Comparison of ENCODE assay signal across 13 cellular contexts in genomic region chr5:133347039-133347438, GRCh38.
DNase-seq lines count a peak whose midpoint lies in the region; ATAC-seq, FAIRE-seq and TF ChIP-seq lines count a peak whose summit lies in the region.
"Had no signal": no experiment of that assay in that cellular context is flagged by ENCODE, and none has a peak within 500 bp of the region (broad histone marks: within the 10 kb centered on the region; RNA-seq: fewer than 3 reads in every experiment).

No MANE protein-coding gene starts in this region.

- TF ChIP-seq CTCF in left ventricle myocardium inferior (IDR thresholded peaks at IDR 0.05; ENCODE audit: borderline replicate concordance): peak; percentile 45
- no peak for TF ChIP-seq CTCF in right atrium auricular region (IDR thresholded peaks at IDR 0.05)
- peak; percentile 33 to 57 (median 40); a peak in 4 of 6 replicates for TF ChIP-seq CTCF in GM12878 (IDR thresholded peaks at IDR 0.05 in 2 of 3, conservative IDR thresholded peaks at IDR 0.05 in 1 of 3; ENCODE audit: control insufficient read depth in 2 of 3, extremely low read depth in 1 of 3, insufficient read depth in 1 of 3, low read depth in 3 of 3, low read length in 3 of 3)

- H3K36me3 Mint-ChIP-seq in stimulated activated memory B cell treated with anti-CD40 and anti-IgM and Interleukin-4, amounts not matched to agents 10 μg/mL and 1 μg/mL and 100 μg/mL, for 72 hours: no peaks in the 10 kb centered on the region
- H3K36me3 Mint-ChIP-seq in activated T-helper 1 cell treated with anti-CD3 and anti-CD28 coated beads, Interleukin-12 subunit alpha, Interleukin-12 subunit beta, Interleukin-2, Interleukin-4 antibody, amounts not matched to agents 30 ng/mL and 10 ng/mL and 1 ng/mL, durations not matched to agents 14 hours and 24 hours and 36 hours (ENCODE audit: low read depth): no peaks in the 10 kb centered on the region
- H3K36me3 Mint-ChIP-seq: naive thymus-derived CD4-positive, alpha-beta T cell had no signal

- ATAC-seq in GM12878: peak; percentile 91
- peak; percentile 56 for ATAC-seq in stimulated activated memory B cell treated with anti-CD40 and anti-IgM and Interleukin-4, amounts not matched to agents 10 μg/mL and 1 μg/mL and 100 μg/mL, for 72 hours
- no peak for ATAC-seq in HG03457 (IDR thresholded peaks at IDR 0.05; ENCODE audit: unreplicated experiment)
- ATAC-seq: body of pancreas; naive thymus-derived CD4-positive, alpha-beta T cell had no signal

- WGBS in GM12878 (ENCODE audit: insufficient coverage, insufficient replicate concordance, low lambda C conversion rate, missing lambda C conversion rate): 4% methylated on average over 6 of the region's 6 CpGs

- no peak overlapping the region for H2AFZ ChIP-seq in GM12878 (ENCODE audit: control insufficient read depth, low read depth, low read length)

- intact Hi-C loops in left ventricle myocardium inferior (cut with micrococcal nuclease) (no loop called here), GM12878 (cut with micrococcal nuclease; ENCODE audit: unreplicated experiment) (loop anchor here (1.0 kb wide), 1 partner anchor 236 kb away; no protein-coding TSS in a partner anchor)
- intact Hi-C loops in activated T-helper 1 cell treated with anti-CD3 and anti-CD28 coated beads, Interleukin-12 subunit alpha, Interleukin-12 subunit beta, Interleukin-2, Interleukin-4 antibody, amounts not matched to agents 30 ng/mL and 10 ng/mL and 1 ng/mL, durations not matched to agents 14 hours and 24 hours and 36 hours (cut with micrococcal nuclease): loop anchor here (1.0 to 10.0 kb wide), 2 partner anchors 102 to 236 kb away; no protein-coding TSS in a partner anchor

- peaks cover 4% of the 10 kb centered on the region for H3K4me1 Mint-ChIP-seq in stimulated activated memory B cell treated with anti-CD40 and anti-IgM and Interleukin-4, amounts not matched to agents 10 μg/mL and 1 μg/mL and 100 μg/mL, for 72 hours
- no peaks in the 10 kb centered on the region for H3K4me1 Mint-ChIP-seq in activated T-helper 1 cell treated with anti-CD3 and anti-CD28 coated beads, Interleukin-12 subunit alpha, Interleukin-12 subunit beta, Interleukin-2, Interleukin-4 antibody, amounts not matched to agents 30 ng/mL and 10 ng/mL and 1 ng/mL, durations not matched to agents 14 hours and 24 hours and 36 hours (ENCODE audit: low read depth)
- H3K4me1 Mint-ChIP-seq: naive thymus-derived CD4-positive, alpha-beta T cell had no signal

- H3K4me3 Mint-ChIP-seq in stimulated activated memory B cell treated with anti-CD40 and anti-IgM and Interleukin-4, amounts not matched to agents 10 μg/mL and 1 μg/mL and 100 μg/mL, for 72 hours: no peak overlapping the region
- H3K4me3 Mint-ChIP-seq in activated T-helper 1 cell treated with anti-CD3 and anti-CD28 coated beads, Interleukin-12 subunit alpha, Interleukin-12 subunit beta, Interleukin-2, Interleukin-4 antibody, amounts not matched to agents 30 ng/mL and 10 ng/mL and 1 ng/mL, durations not matched to agents 14 hours and 24 hours and 36 hours: no peak overlapping the region
- H3K4me3 Mint-ChIP-seq: naive thymus-derived CD4-positive, alpha-beta T cell had no signal

- H4K20me1 ChIP-seq in GM12878 (ENCODE audit: control insufficient read depth, insufficient read depth): no peaks in the 10 kb centered on the region

- SMC1A ChIA-PET in GM12878 (lab: Charles Lee; ENCODE audit: uncharacterized antibody, unreplicated experiment): interaction anchor here (1.0 to 1.9 kb wide), 4 partner anchors 77 to 236 kb away, joined by 4 to 10 read pairs (median 5); no protein-coding TSS in a partner anchor

- peaks cover 2% of the 10 kb centered on the region for H3K9me3 Mint-ChIP-seq in stimulated activated memory B cell treated with anti-CD40 and anti-IgM and Interleukin-4, amounts not matched to agents 10 μg/mL and 1 μg/mL and 100 μg/mL, for 72 hours
- no peaks in the 10 kb centered on the region for H3K9me3 Mint-ChIP-seq in activated T-helper 1 cell treated with anti-CD3 and anti-CD28 coated beads, Interleukin-12 subunit alpha, Interleukin-12 subunit beta, Interleukin-2, Interleukin-4 antibody, amounts not matched to agents 30 ng/mL and 10 ng/mL and 1 ng/mL, durations not matched to agents 14 hours and 24 hours and 36 hours

- H3K36me3 ChIP-seq in left ventricle myocardium inferior (no peaks in the 10 kb centered on the region), right atrium auricular region (no peaks in the 10 kb centered on the region), GM12878 (ENCODE audit: control insufficient read depth in 2 of 2, insufficient read depth in 2 of 2, low read length in 1 of 2) (no peaks in the 10 kb centered on the region)
- H3K36me3 ChIP-seq: MG63 had no signal

- H3K27me3 ChIP-seq in left ventricle myocardium inferior (ENCODE audit: low read depth): peaks cover 29% of the 10 kb centered on the region
- H3K27me3 ChIP-seq in right atrium auricular region: no peaks in the 10 kb centered on the region
- H3K27me3 ChIP-seq in GM12878 (replicated peaks in 1 of 2; ENCODE audit: control insufficient read depth in 2 of 2, insufficient read depth in 2 of 2, low read length in 1 of 2): no peaks in the 10 kb centered on the region; a peak in 1 of 4 replicates
- H3K27me3 ChIP-seq: body of pancreas had no signal

- H3K27me3 Mint-ChIP-seq in stimulated activated memory B cell treated with anti-CD40 and anti-IgM and Interleukin-4, amounts not matched to agents 10 μg/mL and 1 μg/mL and 100 μg/mL, for 72 hours: peaks cover 28% of the 10 kb centered on the region
- peaks cover 11% of the 10 kb centered on the region for H3K27me3 Mint-ChIP-seq in activated T-helper 1 cell treated with anti-CD3 and anti-CD28 coated beads, Interleukin-12 subunit alpha, Interleukin-12 subunit beta, Interleukin-2, Interleukin-4 antibody, amounts not matched to agents 30 ng/mL and 10 ng/mL and 1 ng/mL, durations not matched to agents 14 hours and 24 hours and 36 hours (ENCODE audit: insufficient read depth)

- no peak for FAIRE-seq in GM12878 (lab: Jason Lieb, UNC)
- FAIRE-seq: endothelial cell of umbilical vein had no signal

- POLR2A ChIA-PET in GM12878 (lab: Charles Lee): no interaction called here

- no peaks in the 10 kb centered on the region for H3K79me2 ChIP-seq in GM12878 (ENCODE audit: control insufficient read depth, insufficient read depth, low read length)

- no peak overlapping the region for H3K27ac Mint-ChIP-seq in stimulated activated memory B cell treated with anti-CD40 and anti-IgM and Interleukin-4, amounts not matched to agents 10 μg/mL and 1 μg/mL and 100 μg/mL, for 72 hours
- no peak overlapping the region for H3K27ac Mint-ChIP-seq in activated T-helper 1 cell treated with anti-CD3 and anti-CD28 coated beads, Interleukin-12 subunit alpha, Interleukin-12 subunit beta, Interleukin-2, Interleukin-4 antibody, amounts not matched to agents 30 ng/mL and 10 ng/mL and 1 ng/mL, durations not matched to agents 14 hours and 24 hours and 36 hours
- H3K27ac Mint-ChIP-seq: naive thymus-derived CD4-positive, alpha-beta T cell had no signal

- no peak overlapping the region for H3K4me3 ChIP-seq in left ventricle myocardium inferior
- no peak overlapping the region for H3K4me3 ChIP-seq in right atrium auricular region
- no peak overlapping the region for H3K4me3 ChIP-seq in GM12878
- H3K4me3 ChIP-seq: body of pancreas, MG63 had no signal

- no peak overlapping the region for H3K4me2 ChIP-seq in GM12878 (ENCODE audit: control insufficient read depth, insufficient read depth)

- no peak for TF ChIP-seq POLR2A in GM12878 (IDR thresholded peaks at IDR 0.05; ENCODE audit: low read depth, low read length)

- no peak for TF ChIP-seq EP300 in GM12878 (IDR thresholded peaks at IDR 0.05; ENCODE audit: borderline replicate concordance in 1 of 2, control insufficient read depth in 1 of 2, low read depth in 2 of 2, low read length in 2 of 2)

- H3K4me1 ChIP-seq in left ventricle myocardium inferior (no peaks in the 10 kb centered on the region), right atrium auricular region (no peaks in the 10 kb centered on the region), GM12878 (ENCODE audit: control insufficient read depth, insufficient read depth, low read length) (no peaks in the 10 kb centered on the region)
- H3K4me1 ChIP-seq: body of pancreas had no signal

- H3K9ac ChIP-seq in GM12878 (ENCODE audit: control insufficient read depth, insufficient read depth, low read length): no peak overlapping the region

- peak; percentile 43; the same call in 1 of the 2 replicates for TF ChIP-seq RAD21 in GM12878 (IDR thresholded peaks at IDR 0.05; ENCODE audit: insufficient read depth, low read depth, low read length)

- H3K9me3 ChIP-seq in left ventricle myocardium inferior (replicated peaks) (no peaks in the 10 kb centered on the region), right atrium auricular region (peaks cover 0 to 6% of the 10 kb centered on the region in 2 donors), GM12878 (replicated peaks; ENCODE audit: control insufficient read depth, insufficient read depth, low read length) (no peaks in the 10 kb centered on the region)
- H3K9me3 ChIP-seq: body of pancreas, MG63 had no signal

- DNase-seq in left ventricle myocardium inferior: no peak
- DNase-seq in right atrium auricular region (ENCODE audit: low spot score): no peak
- peak; percentile 18 for DNase-seq in HuH-7.5 (ENCODE audit: low spot score)
- no peak for DNase-seq in GM12878 (ENCODE audit: low read depth, low spot score)
- DNase-seq in activated T-helper 1 cell treated with anti-CD3 and anti-CD28 coated beads, Interleukin-12 subunit alpha, Interleukin-12 subunit beta, Interleukin-2, Interleukin-4 antibody, amounts not matched to agents 30 ng/mL and 10 ng/mL and 1 ng/mL, durations not matched to agents 14 hours and 24 hours and 36 hours (ENCODE audit: low spot score): no peak
- DNase-seq in stimulated activated CD4-positive, alpha-beta T cell treated with anti-CD3 and anti-CD28 coated beads, Interleukin-12 subunit alpha, Interleukin-12 subunit beta, amount 100 ng/mL, for 4 hours: no peak
- DNase-seq: activated CD8-positive, alpha-beta memory T cell treated with anti-CD3 and anti-CD28 coated beads, Interleukin-2, amount 50 U/mL, for 48 hours; body of pancreas; MG63 had no signal

- CTCF ChIA-PET in GM12878 (lab: Yijun Ruan, JAX): interaction anchor here (1.0 to 2.8 kb wide), 8 partner anchors 18 to 236 kb away, joined by 3 to 10 read pairs (median 4); no protein-coding TSS in a partner anchor

- no TSS peak for BruUV-seq in GM12878 (replicated peaks; lab: Mats Ljungman, UMichigan)

- H3K27ac ChIP-seq in left ventricle myocardium inferior (replicated peaks) (no peak overlapping the region), right atrium auricular region (no peak overlapping the region), GM12878 (ENCODE audit: control insufficient read depth, insufficient read depth) (no peak overlapping the region)
- H3K27ac ChIP-seq: body of pancreas had no signal

- RAD21 ChIA-PET in GM12878 (lab: Charles Lee; ENCODE audit: unreplicated experiment): interaction anchor here (1.2 to 1.3 kb wide), 2 partner anchors 233 to 236 kb away, joined by 4 read pairs; no protein-coding TSS in a partner anchor

- in situ Hi-C loops in GM12878 (cut with MboI): no loop called here

Comparison
In these comparisons a context has a peak if more than half of its experiments do, and no peak if none do; other contexts are left out.
1. CTCF ChIP-seq: peak in left ventricle myocardium inferior (single experiment) and GM12878 (3 of 3); none in right atrium auricular region (0 of 2).